ENCODE assay signal across 18 cellular contexts in the genomic region with DNA sequence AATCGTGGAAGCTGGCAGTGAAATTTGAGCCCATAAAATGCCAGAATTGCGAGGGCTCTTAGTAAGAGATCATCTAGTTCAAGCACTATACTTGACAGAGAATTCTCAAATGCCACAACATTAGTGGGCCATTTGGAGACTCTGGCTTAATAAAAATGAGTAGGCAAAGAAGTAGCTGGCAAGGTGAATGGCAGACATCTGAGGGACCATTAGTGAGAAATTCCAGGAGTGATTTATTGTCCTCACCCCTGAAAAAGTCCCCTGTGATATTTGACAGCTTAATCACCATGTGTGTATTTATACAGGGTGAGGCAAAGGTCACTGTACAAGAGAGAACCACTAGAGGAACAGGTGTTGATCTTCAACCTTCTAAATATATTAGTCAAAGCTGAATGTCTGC.
DNase-seq lines count a peak whose midpoint lies in the region; ATAC-seq, FAIRE-seq and TF ChIP-seq lines count a peak whose summit lies in the region.
"Had no signal": no experiment of that assay in that cellular context is flagged by ENCODE, and none has a peak within 500 bp of the region (broad histone marks: within the 10 kb centered on the region; RNA-seq: fewer than 3 reads in every experiment).

No MANE protein-coding gene starts in this region.

- no peaks in the 10 kb centered on the region for H3K9me3 ChIP-seq in HepG2 (ENCODE audit: low read length)
- no peaks in the 10 kb centered on the region for H3K9me3 ChIP-seq in skeletal muscle tissue (ENCODE audit: control insufficient read depth in 3 of 3, low read length in 3 of 3)
- H3K9me3 ChIP-seq: colonic mucosa, esophagus muscularis mucosa had no signal

- ATAC-seq in HepG2, result peak; percentile 48; the same call in 1 of the 3 replicates
- ATAC-seq: activated CD4-positive, CD25-positive, alpha-beta regulatory T cell treated with anti-CD3 and anti-CD28 coated beads, Interleukin-2, amount 50 U/mL, for 24 hours; SK-N-SH treated with all-trans-retinoic acid at 6 μM for 48 hours had no signal

- WGBS in HepG2 (ENCODE audit: low lambda C conversion rate), result 0% methylated on average over 1 of the region's 2 CpGs

- H3K36me3 ChIP-seq in HepG2 (replicated peaks in 1 of 2; ENCODE audit: control insufficient read depth in 1 of 2, insufficient read depth in 2 of 2, low read length in 2 of 2) (no peaks in the 10 kb centered on the region), skeletal muscle tissue (ENCODE audit: control insufficient read depth in 3 of 3, insufficient read depth in 3 of 3, low read length in 3 of 3) (no peaks in the 10 kb centered on the region)
- H3K36me3 ChIP-seq: colonic mucosa, esophagus muscularis mucosa had no signal

- H3K27me3 ChIP-seq in HepG2 (ENCODE audit: control insufficient read depth in 1 of 2, insufficient read depth in 2 of 2, low read length in 2 of 2), result no peaks in the 10 kb centered on the region
- peaks cover 0 to 2% (median 0%) of the 10 kb centered on the region in 3 donors for H3K27me3 ChIP-seq in skeletal muscle tissue (ENCODE audit: control insufficient read depth in 3 of 3, insufficient read depth in 3 of 3, low read length in 3 of 3)
- H3K27me3 ChIP-seq: colonic mucosa, esophagus muscularis mucosa had no signal

- H3K9ac ChIP-seq in HepG2 (ENCODE audit: insufficient read depth, low read depth, low read length) (no peak overlapping the region), skeletal muscle tissue (ENCODE audit: low read depth in 1 of 3, low read length in 3 of 3) (no peak overlapping the region)

- POLR2A ChIA-PET in HepG2 (lab: Yijun Ruan, JAX), result no interaction called here

- FAIRE-seq in HepG2 (lab: Jason Lieb, UNC), result no peak
- FAIRE-seq in HTR-8/SVneo (lab: Jason Lieb, UNC), result no peak
- FAIRE-seq: frontal cortex, islet of Langerhans had no signal

- peaks cover 5% of the 10 kb centered on the region; the same call in 1 of the 2 replicates for H3K4me1 ChIP-seq in HepG2 (ENCODE audit: insufficient read depth, low read length)
- H3K4me1 ChIP-seq in skeletal muscle tissue (ENCODE audit: control insufficient read depth in 3 of 3, insufficient read depth in 3 of 3, low read length in 3 of 3), result no peaks in the 10 kb centered on the region
- H3K4me1 ChIP-seq: colonic mucosa, esophagus muscularis mucosa had no signal

- no peaks in the 10 kb centered on the region for H3K79me2 ChIP-seq in HepG2 (ENCODE audit: insufficient read depth, low read length)

- TF ChIP-seq POLR2A in HepG2 (IDR thresholded peaks at IDR 0.05; ENCODE audit: insufficient read depth in 1 of 2, low read depth in 2 of 2, low read length in 2 of 2), result no peak

- no peak overlapping the region for H3K27ac ChIP-seq in HepG2 (ENCODE audit: extremely low read length, insufficient read depth, low read length)
- H3K27ac ChIP-seq in skeletal muscle tissue (ENCODE audit: low read depth, low read length), result peak overlapping the region; percentile 21
- H3K27ac ChIP-seq: colonic mucosa, esophagus muscularis mucosa had no signal

- no peak for TF ChIP-seq EP300 in HepG2 (IDR thresholded peaks at IDR 0.05; ENCODE audit: low read depth in 2 of 2, low read length in 2 of 2)
- no peak for TF ChIP-seq EP300 in HepG2 (CRISPR knock-in tag; IDR thresholded peaks at IDR 0.05; ENCODE audit: borderline replicate concordance)

- H4K20me1 ChIP-seq in HepG2 (ENCODE audit: insufficient read depth, low read length), result no peaks in the 10 kb centered on the region

- BruUV-seq in HepG2 (replicated peaks; lab: Mats Ljungman, UMichigan), result no TSS peak

- H3K4me2 ChIP-seq in HepG2 (ENCODE audit: low read depth, low read length), result no peak overlapping the region

- intact Hi-C loops in HepG2 (cut with micrococcal nuclease; ENCODE audit: unreplicated experiment), result no loop called here

- TF ChIP-seq RAD21 in HepG2 (CRISPR knock-in tag; IDR thresholded peaks at IDR 0.05), result no peak

- TF ChIP-seq CTCF in HepG2 (CRISPR knock-in tag; IDR thresholded peaks at IDR 0.05), result no peak

- in situ Hi-C loops in HepG2 (cut with HindIII; ENCODE audit: extremely low pct_ligation_motif_present, low pct_unique_long_range_greater_than_20kb), result no loop called here

- H3K4me3 ChIP-seq in HepG2 (replicated peaks in 1 of 3; ENCODE audit: insufficient read depth in 1 of 3, low read depth in 2 of 3, low read length in 3 of 3), result no peak overlapping the region
- H3K4me3 ChIP-seq in skeletal muscle tissue (ENCODE audit: low read length in 3 of 3), result no peak overlapping the region
- H3K4me3 ChIP-seq: colonic mucosa, esophagus muscularis mucosa had no signal

- CTCF ChIA-PET in HepG2 (lab: Yijun Ruan, JAX; ENCODE audit: low intra/inter-chr PET ratio, low total read pairs), result no interaction called here

- no peak overlapping the region for H2AFZ ChIP-seq in HepG2 (ENCODE audit: low read length)

- DNase-seq in NCI-H2107 treated with DMSO at 0.1 percent for 48 hours (lab: John Stamatoyannopoulos, UW; ENCODE audit: unreplicated experiment) (peak; percentile 35), NCI-H2107 (lab: John Stamatoyannopoulos, UW) (no peak), NCI-H69 (lab: John Stamatoyannopoulos, UW) (peak; percentile 73), HepG2 (ENCODE audit: low spot score) (peak; percentile 1), NCI-H1436 treated with DMSO at 0.1 percent for 48 hours (lab: John Stamatoyannopoulos, UW) (no peak), HTR-8/SVneo (ENCODE audit: insufficient read length, low spot score) (no peak), NCI-H1930 (lab: John Stamatoyannopoulos, UW) (no peak)
- DNase-seq: activated CD4-positive, alpha-beta memory T cell treated with anti-CD3 and anti-CD28 coated beads, Interleukin-2, amount 10 ng/mL, durations not matched to agents 7 days and 5 days; activated gamma-delta T cell; colonic mucosa; NCI-H1092 treated with DMSO at 0.1 percent for 48 hours; NCI-H446 treated with DMSO at 0.1 percent for 48 hours had no signal

TF ChIP-seq in HepG2, 621 proteins besides CTCF, POLR2A, EP300 and RAD21:
- TF ChIP-seq RARA (CRISPR knock-in tag; IDR thresholded peaks at IDR 0.05) (peak; percentile 28; the same call in 1 of the 2 replicates), ZBED4 (CRISPR knock-in tag; IDR thresholded peaks at IDR 0.05; ENCODE audit: borderline replicate concordance) (no peak), HNF4G (IDR thresholded peaks at IDR 0.05; ENCODE audit: borderline replicate concordance, low read depth, low read length) (0 out of 2 replicates have a peak, but pooled peaks have one; percentile 16), HNF4G (CRISPR knock-in tag; IDR thresholded peaks at IDR 0.05; ENCODE audit: borderline replicate concordance, low read depth) (no peak)

Comparison
In these comparisons a context has a peak if more than half of its experiments do, and no peak if none do; other contexts are left out.
1. DNase-seq: peak in NCI-H2107 treated with DMSO at 0.1 percent for 48 hours (single experiment), NCI-H69 (single experiment) and HepG2 (single experiment); none in NCI-H2107 (single experiment), NCI-H1436 treated with DMSO at 0.1 percent for 48 hours (single experiment), HTR-8/SVneo (single experiment) and NCI-H1930 (0 of 2).